ENCODE assay signal across 13 cellular contexts in the genomic region with DNA sequence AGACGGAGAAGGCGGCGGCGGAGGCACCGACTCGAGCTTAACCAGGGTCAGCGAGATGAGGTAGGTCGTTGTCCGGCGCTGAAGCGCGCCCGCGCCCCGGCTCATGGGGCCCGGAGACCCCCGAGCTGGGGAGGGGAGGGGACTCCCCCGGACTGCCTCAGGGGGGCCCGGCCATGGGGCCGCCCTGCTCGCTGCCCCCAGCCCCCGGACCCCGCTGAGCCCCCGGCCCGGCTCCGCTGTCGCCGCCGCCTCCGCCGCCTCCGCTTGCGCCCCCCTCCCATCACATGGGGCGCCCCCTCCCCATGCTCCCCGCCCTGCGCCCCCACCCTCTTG. TPM values are rescaled to one million over a fixed set of nuclear protein-coding genes. Genes with fewer than 3 reads are reported as not detected.
DNase-seq lines count a peak whose midpoint lies in the region; ATAC-seq, FAIRE-seq and TF ChIP-seq lines count a peak whose summit lies in the region.
"Had no signal": no experiment of that assay in that cellular context is flagged by ENCODE, and none has a peak within 500 bp of the region (broad histone marks: within the 10 kb centered on the region; RNA-seq: fewer than 3 reads in every experiment).

No MANE protein-coding gene starts in this region.

- no peak for FAIRE-seq in pancreas (lab: Jason Lieb, UNC)

- no peaks in the 10 kb centered on the region for H3K79me2 ChIP-seq in ACC112 (ENCODE audit: control insufficient read depth, insufficient read depth, low read length, unreplicated experiment)

- H3K4me3 Mint-ChIP-seq in activated CD4-positive, alpha-beta T cell treated with anti-CD3 and anti-CD28 coated beads for 36 hours, result no peak overlapping the region
- no peak overlapping the region for H3K4me3 Mint-ChIP-seq in natural killer cell treated with Interleukin-12 subunit alpha and Interleukin-12 subunit beta and Interleukin-15 and Interleukin-18, amount 100 ng/mL, for 72 hours

- TF ChIP-seq CTCF in RWPE2 (IDR thresholded peaks at IDR 0.05; ENCODE audit: poor library complexity, severe bottlenecking) (no peak), fibroblast of the aortic adventitia (IDR thresholded peaks at IDR 0.05; ENCODE audit: insufficient read depth, low read length) (no peak), pancreas (IDR thresholded peaks at IDR 0.05) (no peak)

- POLR2A ChIA-PET in activated CD4-positive, alpha-beta T cell treated with anti-CD3 and anti-CD28 coated beads for 36 hours (lab: Charles Lee), result no interaction called here

- DNase-seq in RWPE2 (ENCODE audit: low spot score) (no peak), fibroblast of the aortic adventitia (ENCODE audit: low read depth) (no peak), pancreas (no peak), GM03348 (ENCODE audit: low spot score) (no peak), kidney glomerular epithelial cell (lab: John Stamatoyannopoulos, UW) (no peak)
- DNase-seq in activated CD4-positive, alpha-beta T cell treated with anti-CD3 and anti-CD28 coated beads for 36 hours, result no peak
- DNase-seq in natural killer cell treated with Interleukin-12 subunit alpha and Interleukin-12 subunit beta and Interleukin-15 and Interleukin-18, amount 100 ng/mL, for 72 hours (ENCODE audit: low spot score), result no peak
- DNase-seq: GDM1; NCI-H2107; stimulated activated CD4-positive, alpha-beta T cell treated with anti-CD3 and anti-CD28 coated beads, Interleukin-4, amount 100 ng/mL, for 24 hours had no signal

- no peak overlapping the region for H3K27ac Mint-ChIP-seq in activated CD4-positive, alpha-beta T cell treated with anti-CD3 and anti-CD28 coated beads for 36 hours
- H3K27ac Mint-ChIP-seq in natural killer cell treated with Interleukin-12 subunit alpha and Interleukin-12 subunit beta and Interleukin-15 and Interleukin-18, amount 100 ng/mL, for 72 hours, result no peak overlapping the region

- H3K27ac ChIP-seq in ACC112 (ENCODE audit: low read depth, low read length) (no peak overlapping the region), RWPE2 (ENCODE audit: poor library complexity, severe bottlenecking) (no peak overlapping the region), pancreas (no peak overlapping the region)
- H3K27ac ChIP-seq: BLaER1 treated with 17β-estradiol and CSF1 and Interleukin-3, amounts not matched to agents 10 nM and 100 nM; neutrophil had no signal

- intact Hi-C loops in pancreas (cut with DNase I), result no loop called here
- intact Hi-C loops in activated CD4-positive, alpha-beta T cell treated with anti-CD3 and anti-CD28 coated beads for 36 hours (cut with DNase I, micrococcal nuclease), result no loop called here

- H3K36me3 ChIP-seq in ACC112 (ENCODE audit: insufficient read depth, low read length) (no peaks in the 10 kb centered on the region), RWPE2 (ENCODE audit: low read depth) (no peaks in the 10 kb centered on the region), pancreas (no peaks in the 10 kb centered on the region)

- H3K4me3 ChIP-seq in ACC112 (ENCODE audit: low read depth, low read length) (peak overlapping the region; percentile 68), RWPE2 (ENCODE audit: severe bottlenecking) (peak overlapping the region; percentile 5), fibroblast of the aortic adventitia (ENCODE audit: low read depth, low read length) (peak overlapping the region; percentile 42), pancreas (peak overlapping the region in 3 of 4 donors; percentile 3 to 42 (median 32))
- H3K4me3 ChIP-seq: BLaER1 treated with 17β-estradiol and CSF1 and Interleukin-3, amounts not matched to agents 10 nM and 100 nM had no signal

- H3K4me1 Mint-ChIP-seq in activated CD4-positive, alpha-beta T cell treated with anti-CD3 and anti-CD28 coated beads for 36 hours, result peaks cover 33% of the 10 kb centered on the region
- H3K4me1 Mint-ChIP-seq in natural killer cell treated with Interleukin-12 subunit alpha and Interleukin-12 subunit beta and Interleukin-15 and Interleukin-18, amount 100 ng/mL, for 72 hours (ENCODE audit: low read depth in 2 of 2), result peaks cover 34 to 39% of the 10 kb centered on the region in 2 donors

- no peaks in the 10 kb centered on the region for H3K27me3 Mint-ChIP-seq in activated CD4-positive, alpha-beta T cell treated with anti-CD3 and anti-CD28 coated beads for 36 hours
- H3K27me3 Mint-ChIP-seq in natural killer cell treated with Interleukin-12 subunit alpha and Interleukin-12 subunit beta and Interleukin-15 and Interleukin-18, amount 100 ng/mL, for 72 hours, result no peaks in the 10 kb centered on the region

- H3K27me3 ChIP-seq in ACC112 (ENCODE audit: insufficient read depth, low read length), result peaks cover 74% of the 10 kb centered on the region
- peaks cover 53% of the 10 kb centered on the region for H3K27me3 ChIP-seq in RWPE2 (ENCODE audit: insufficient read depth, poor library complexity, severe bottlenecking)
- peaks cover 0 to 12% (median 0%) of the 10 kb centered on the region in 4 donors for H3K27me3 ChIP-seq in pancreas
- H3K27me3 ChIP-seq: BLaER1 treated with 17β-estradiol and CSF1 and Interleukin-3, amounts not matched to agents 10 nM and 100 nM; neutrophil had no signal

- no peaks in the 10 kb centered on the region for H3K9me3 ChIP-seq in RWPE2 (ENCODE audit: severe bottlenecking)
- no peaks in the 10 kb centered on the region for H3K9me3 ChIP-seq in pancreas
- H3K9me3 ChIP-seq: BLaER1 treated with 17β-estradiol and CSF1 and Interleukin-3, amounts not matched to agents 10 nM and 100 nM; neutrophil had no signal

- no peak overlapping the region for H2AFZ ChIP-seq in ACC112 (ENCODE audit: low read length, unreplicated experiment)

- peaks cover 20% of the 10 kb centered on the region for H3K36me3 Mint-ChIP-seq in activated CD4-positive, alpha-beta T cell treated with anti-CD3 and anti-CD28 coated beads for 36 hours (ENCODE audit: low read depth)
- H3K36me3 Mint-ChIP-seq in natural killer cell treated with Interleukin-12 subunit alpha and Interleukin-12 subunit beta and Interleukin-15 and Interleukin-18, amount 100 ng/mL, for 72 hours, result peaks cover 8% of the 10 kb centered on the region

- no peaks in the 10 kb centered on the region for H3K9me3 Mint-ChIP-seq in activated CD4-positive, alpha-beta T cell treated with anti-CD3 and anti-CD28 coated beads for 36 hours (ENCODE audit: low read depth)
- H3K9me3 Mint-ChIP-seq in natural killer cell treated with Interleukin-12 subunit alpha and Interleukin-12 subunit beta and Interleukin-15 and Interleukin-18, amount 100 ng/mL, for 72 hours, result no peaks in the 10 kb centered on the region

- WGBS in pancreas, 2 donors, result 1 to 13% methylated on average over 22 to 36 of the region's 36 CpGs

- H3K4me1 ChIP-seq in ACC112 (ENCODE audit: control insufficient read depth, insufficient read depth, low read length, unreplicated experiment) (peaks cover 14% of the 10 kb centered on the region), RWPE2 (ENCODE audit: insufficient read depth, poor library complexity, severe bottlenecking) (no peaks in the 10 kb centered on the region), pancreas (peaks cover 9 to 15% (median 13%) of the 10 kb centered on the region in 3 donors)

- no peak; the same call in 2 of the 3 replicates for ATAC-seq in RWPE2 (ENCODE audit: low read depth)
- ATAC-seq in pancreas, result peak in 1 of 4 donors; percentile 15
- ATAC-seq in activated CD4-positive, alpha-beta T cell treated with anti-CD3 and anti-CD28 coated beads for 36 hours, result no peak
- ATAC-seq in natural killer cell treated with Interleukin-12 subunit alpha and Interleukin-12 subunit beta and Interleukin-15 and Interleukin-18, amount 100 ng/mL, for 72 hours, result no peak

- CTCF ChIA-PET in activated CD4-positive, alpha-beta T cell treated with anti-CD3 and anti-CD28 coated beads for 36 hours (lab: Charles Lee), result no interaction called here

RNA-seq across cellular contexts. Expression of a gene that starts 0.4 kb away (rescaled TPM):
- total RNA-seq in fibroblast of the aortic adventitia (ENCODE audit: low replicate concordance) (0.25 and 0.27 TPM in 2 replicates), pancreas (1 to 10 TPM in 1 of 6 donors, under 1 TPM in 5; 0.24 to 1.2 (median 0.72) TPM)
- 1 to 10 TPM in 1 of 2 donors, under 1 TPM in 1; 0.87 to 3.0 TPM for polyA plus RNA-seq in pancreas
- 10 to 100 TPM; 28.0 to 46.9 TPM for total RNA-seq in activated CD4-positive, alpha-beta T cell treated with anti-CD3 and anti-CD28 coated beads for 36 hours
- total RNA-seq in natural killer cell treated with Interleukin-12 subunit alpha and Interleukin-12 subunit beta and Interleukin-15 and Interleukin-18, amount 100 ng/mL, for 72 hours, result 10 to 100 TPM; 47.5 to 54.1 TPM

RNA-seq across cellular contexts. Expression of a gene that starts 6.7 kb away (rescaled TPM):
- total RNA-seq in fibroblast of the aortic adventitia (ENCODE audit: low replicate concordance), result 17.3 and 43.9 TPM in 2 replicates
- 10 to 100 TPM; 12.2 to 17.9 (median 14.5) TPM for total RNA-seq in pancreas
- 10 to 100 TPM; 13.0 to 29.8 TPM for polyA plus RNA-seq in pancreas
- 10 to 100 TPM; 13.6 to 15.9 TPM for total RNA-seq in activated CD4-positive, alpha-beta T cell treated with anti-CD3 and anti-CD28 coated beads for 36 hours
- total RNA-seq in natural killer cell treated with Interleukin-12 subunit alpha and Interleukin-12 subunit beta and Interleukin-15 and Interleukin-18, amount 100 ng/mL, for 72 hours, result 10 to 100 TPM; 14.4 to 34.9 TPM

RNA-seq across cellular contexts. Expression of a gene that starts 14.0 kb away (rescaled TPM):
- total RNA-seq in fibroblast of the aortic adventitia (ENCODE audit: low replicate concordance), result 208 and 588 TPM in 2 replicates
- 10 to 100 TPM; 30.6 to 48.5 (median 40.3) TPM for total RNA-seq in pancreas
- polyA plus RNA-seq in pancreas, result 10 to 100 TPM; 26.7 to 43.4 TPM
- total RNA-seq in activated CD4-positive, alpha-beta T cell treated with anti-CD3 and anti-CD28 coated beads for 36 hours, result 100 to 1,000 TPM; 132 to 208 TPM
- total RNA-seq in natural killer cell treated with Interleukin-12 subunit alpha and Interleukin-12 subunit beta and Interleukin-15 and Interleukin-18, amount 100 ng/mL, for 72 hours, result 100 to 1,000 TPM; 111 to 278 TPM

RNA-seq across cellular contexts. Expression of a gene that starts 16.8 kb away (rescaled TPM):
- 0.57 and 2.1 TPM in 2 replicates for total RNA-seq in fibroblast of the aortic adventitia (ENCODE audit: low replicate concordance)
- total RNA-seq in pancreas, result 10 to 100 TPM in 1 of 6 donors, 1 to 10 TPM in 5; 6.7 to 11.3 (median 7.6) TPM
- polyA plus RNA-seq in pancreas, result 10 to 100 TPM; 17.2 to 32.5 TPM
- 10 to 100 TPM; 20.9 to 22.5 TPM for total RNA-seq in activated CD4-positive, alpha-beta T cell treated with anti-CD3 and anti-CD28 coated beads for 36 hours
- 10 to 100 TPM; 15.8 to 17.0 TPM for total RNA-seq in natural killer cell treated with Interleukin-12 subunit alpha and Interleukin-12 subunit beta and Interleukin-15 and Interleukin-18, amount 100 ng/mL, for 72 hours

RNA-seq across cellular contexts. Expression of a gene that starts 28.8 kb away (rescaled TPM):
- total RNA-seq in fibroblast of the aortic adventitia (ENCODE audit: low replicate concordance) (0.45 TPM in 1 of 2 replicates, not detected in the other), pancreas (1 to 10 TPM; 2.1 to 5.8 (median 3.8) TPM)
- polyA plus RNA-seq in pancreas, result 1 to 10 TPM; 1.6 to 3.3 TPM
- total RNA-seq in activated CD4-positive, alpha-beta T cell treated with anti-CD3 and anti-CD28 coated beads for 36 hours, result 1 to 10 TPM; 6.6 to 6.8 TPM
- 10 to 100 TPM; 11.7 to 18.8 TPM for total RNA-seq in natural killer cell treated with Interleukin-12 subunit alpha and Interleukin-12 subunit beta and Interleukin-15 and Interleukin-18, amount 100 ng/mL, for 72 hours

Comparison
In these comparisons a context has a peak if more than half of its experiments do, and no peak if none do; other contexts are left out.
1. H3K4me3 ChIP-seq: peak in every context shown above with its lines; median percentile 68 in ACC112; 42 in fibroblast of the aortic adventitia; 32 in pancreas; 5 in RWPE2.
2. RNA of a gene that starts 0.4 kb away (total RNA-seq): 47.5 to 54.1 TPM in natural killer cell treated with Interleukin-12 subunit alpha and Interleukin-12 subunit beta and Interleukin-15 and Interleukin-18, amount 100 ng/mL, for 72 hours and 28.0 to 46.9 TPM in activated CD4-positive, alpha-beta T cell treated with anti-CD3 and anti-CD28 coated beads for 36 hours; 0.24 to 1.2 TPM in pancreas and 0.25 to 0.27 TPM in fibroblast of the aortic adventitia; every median in the first group is over 10 times any median in the second.